1 cellular context compared by ENCODE assay signal in the genomic region with DNA sequence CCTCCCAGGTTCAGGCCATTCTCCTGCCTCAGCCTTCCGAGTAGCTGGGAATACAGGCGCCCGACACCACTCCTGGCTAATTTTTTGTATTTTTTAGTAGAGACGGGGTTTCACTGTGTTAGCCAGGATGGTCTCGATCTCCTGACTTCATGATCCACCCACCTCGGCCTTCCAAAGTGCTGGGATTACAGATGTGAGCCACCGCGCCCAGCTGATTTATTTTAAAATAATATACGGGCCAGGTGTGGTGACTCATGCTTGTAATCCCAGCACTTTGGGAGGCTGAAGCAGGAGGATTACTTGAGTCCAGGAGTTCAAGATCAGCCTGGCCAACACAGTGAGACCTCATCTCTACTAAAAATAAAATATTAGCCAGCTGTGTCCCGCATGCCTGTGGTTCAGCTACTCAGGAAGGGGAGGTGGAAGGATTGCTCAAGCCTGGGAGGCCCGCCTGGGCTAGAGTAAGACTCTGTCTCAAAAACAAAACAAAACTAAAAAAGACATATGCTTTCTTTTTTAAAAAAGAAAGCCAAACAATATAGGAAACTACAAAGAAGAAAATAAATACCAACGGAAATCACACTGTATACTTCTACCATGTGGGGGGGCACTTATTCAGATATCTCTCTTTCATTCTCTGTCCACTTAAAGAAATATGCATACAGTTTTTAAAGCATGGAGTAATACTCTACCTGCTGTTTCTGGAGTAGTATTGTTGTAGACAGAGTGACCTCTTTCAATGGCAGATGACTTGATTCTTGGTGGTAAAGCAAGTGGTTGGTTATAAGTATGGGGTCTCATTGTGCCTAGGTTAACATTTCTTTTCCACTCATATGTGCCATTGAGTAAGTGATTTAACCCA.
TF ChIP-seq lines count a peak whose summit lies in the region.

No MANE protein-coding gene starts in this region.

TF ChIP-seq in HepG2, 621 proteins besides CTCF, POLR2A, EP300 and RAD21 (continues in another document):
- peak; percentile 78; the same call in 1 of the 2 replicates for TF ChIP-seq MTF1 (CRISPR knock-in tag; IDR thresholded peaks at IDR 0.05)
- TF ChIP-seq HMG20B (CRISPR knock-in tag; conservative IDR thresholded peaks at IDR 0.05): no peak; the same call in none of the 2 replicates
- TF ChIP-seq ZC3H13 (CRISPR knock-in tag; IDR thresholded peaks at IDR 0.05): no peak
- TF ChIP-seq ATF7-NPFF (CRISPR knock-in tag; IDR thresholded peaks at IDR 0.05; ENCODE audit: low read depth): no peak
- no peak for TF ChIP-seq ZNF703 (CRISPR knock-in tag; IDR thresholded peaks at IDR 0.05; ENCODE audit: borderline replicate concordance)
- TF ChIP-seq U2AF1 (optimal IDR thresholded peaks at IDR 0.05; ENCODE audit: low read depth, low read length): no peak
- TF ChIP-seq MZF1 (CRISPR knock-in tag; IDR thresholded peaks at IDR 0.05; ENCODE audit: borderline replicate concordance): no peak
- TF ChIP-seq, protein P1, sequence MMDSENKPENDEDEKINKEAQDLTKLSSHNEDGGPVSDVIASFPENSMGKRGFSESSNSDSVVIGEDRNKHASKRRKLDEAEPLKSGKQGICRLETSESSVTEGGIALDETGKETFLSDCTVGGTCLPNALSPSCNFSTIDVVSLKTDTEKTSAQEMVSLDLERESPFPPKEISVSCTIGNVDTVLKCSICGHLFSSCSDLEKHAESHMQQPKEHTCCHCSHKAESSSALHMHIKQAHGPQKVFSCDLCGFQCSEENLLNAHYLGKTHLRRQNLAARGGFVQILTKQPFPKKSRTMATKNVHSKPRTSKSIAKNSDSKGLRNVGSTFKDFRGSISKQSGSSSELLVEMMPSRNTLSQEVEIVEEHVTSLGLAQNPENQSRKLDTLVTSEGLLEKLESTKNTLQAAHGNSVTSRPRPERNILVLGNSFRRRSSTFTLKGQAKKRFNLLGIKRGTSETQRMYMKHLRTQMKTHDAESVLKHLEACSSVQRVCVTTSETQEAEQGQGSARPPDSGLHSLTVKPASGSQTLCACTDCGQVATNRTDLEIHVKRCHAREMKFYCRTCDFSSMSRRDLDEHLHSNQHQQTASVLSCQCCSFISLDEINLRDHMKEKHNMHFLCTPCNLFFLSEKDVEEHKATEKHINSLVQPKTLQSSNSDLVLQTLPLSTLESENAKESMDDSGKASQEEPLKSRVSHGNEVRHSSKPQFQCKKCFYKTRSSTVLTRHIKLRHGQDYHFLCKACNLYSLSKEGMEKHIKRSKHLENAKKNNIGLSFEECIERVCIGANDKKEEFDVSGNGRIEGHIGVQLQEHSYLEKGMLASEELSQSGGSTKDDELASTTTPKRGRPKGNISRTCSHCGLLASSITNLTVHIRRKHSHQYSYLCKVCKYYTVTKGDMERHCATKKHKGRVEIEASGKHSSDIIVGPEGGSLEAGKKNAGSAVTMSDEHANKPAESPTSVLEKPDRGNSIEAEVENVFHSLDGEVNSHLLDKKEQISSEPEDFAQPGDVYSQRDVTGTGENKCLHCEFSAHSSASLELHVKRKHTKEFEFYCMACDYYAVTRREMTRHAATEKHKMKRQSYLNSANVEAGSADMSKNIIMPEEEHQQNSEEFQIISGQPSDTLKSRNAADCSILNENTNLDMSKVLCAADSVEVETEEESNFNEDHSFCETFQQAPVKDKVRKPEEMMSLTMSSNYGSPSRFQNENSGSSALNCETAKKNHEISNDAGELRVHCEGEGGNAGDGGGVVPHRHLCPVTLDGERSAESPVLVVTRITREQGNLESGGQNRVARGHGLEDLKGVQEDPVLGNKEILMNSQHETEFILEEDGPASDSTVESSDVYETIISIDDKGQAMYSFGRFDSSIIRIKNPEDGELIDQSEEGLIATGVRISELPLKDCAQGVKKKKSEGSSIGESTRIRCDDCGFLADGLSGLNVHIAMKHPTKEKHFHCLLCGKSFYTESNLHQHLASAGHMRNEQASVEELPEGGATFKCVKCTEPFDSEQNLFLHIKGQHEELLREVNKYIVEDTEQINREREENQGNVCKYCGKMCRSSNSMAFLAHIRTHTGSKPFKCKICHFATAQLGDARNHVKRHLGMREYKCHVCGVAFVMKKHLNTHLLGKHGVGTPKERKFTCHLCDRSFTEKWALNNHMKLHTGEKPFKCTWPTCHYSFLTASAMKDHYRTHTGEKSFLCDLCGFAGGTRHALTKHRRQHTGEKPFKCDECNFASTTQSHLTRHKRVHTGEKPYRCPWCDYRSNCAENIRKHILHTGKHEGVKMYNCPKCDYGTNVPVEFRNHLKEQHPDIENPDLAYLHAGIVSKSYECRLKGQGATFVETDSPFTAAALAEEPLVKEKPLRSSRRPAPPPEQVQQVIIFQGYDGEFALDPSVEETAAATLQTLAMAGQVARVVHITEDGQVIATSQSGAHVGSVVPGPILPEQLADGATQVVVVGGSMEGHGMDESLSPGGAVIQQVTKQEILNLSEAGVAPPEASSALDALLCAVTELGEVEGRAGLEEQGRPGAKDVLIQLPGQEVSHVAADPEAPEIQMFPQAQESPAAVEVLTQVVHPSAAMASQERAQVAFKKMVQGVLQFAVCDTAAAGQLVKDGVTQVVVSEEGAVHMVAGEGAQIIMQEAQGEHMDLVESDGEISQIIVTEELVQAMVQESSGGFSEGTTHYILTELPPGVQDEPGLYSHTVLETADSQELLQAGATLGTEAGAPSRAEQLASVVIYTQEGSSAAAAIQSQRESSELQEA (CRISPR knock-in tag; IDR thresholded peaks at IDR 0.05; ENCODE audit: not compliant biosample characterization): no peak
- TF ChIP-seq, protein P2, sequence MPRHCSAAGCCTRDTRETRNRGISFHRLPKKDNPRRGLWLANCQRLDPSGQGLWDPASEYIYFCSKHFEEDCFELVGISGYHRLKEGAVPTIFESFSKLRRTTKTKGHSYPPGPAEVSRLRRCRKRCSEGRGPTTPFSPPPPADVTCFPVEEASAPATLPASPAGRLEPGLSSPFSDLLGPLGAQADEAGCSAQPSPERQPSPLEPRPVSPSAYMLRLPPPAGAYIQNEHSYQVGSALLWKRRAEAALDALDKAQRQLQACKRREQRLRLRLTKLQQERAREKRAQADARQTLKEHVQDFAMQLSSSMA (CRISPR knock-in tag; IDR thresholded peaks at IDR 0.05): no peak
- TF ChIP-seq NRL (CRISPR knock-in tag; IDR thresholded peaks at IDR 0.05; ENCODE audit: borderline replicate concordance): no peak
- TF ChIP-seq PRMT3 (CRISPR knock-in tag; IDR thresholded peaks at IDR 0.05; ENCODE audit: borderline replicate concordance, low read depth): no peak
- TF ChIP-seq BCL6 (CRISPR knock-in tag; IDR thresholded peaks at IDR 0.05): no peak; the same call in 1 of the 2 replicates
- TF ChIP-seq, protein P3, sequence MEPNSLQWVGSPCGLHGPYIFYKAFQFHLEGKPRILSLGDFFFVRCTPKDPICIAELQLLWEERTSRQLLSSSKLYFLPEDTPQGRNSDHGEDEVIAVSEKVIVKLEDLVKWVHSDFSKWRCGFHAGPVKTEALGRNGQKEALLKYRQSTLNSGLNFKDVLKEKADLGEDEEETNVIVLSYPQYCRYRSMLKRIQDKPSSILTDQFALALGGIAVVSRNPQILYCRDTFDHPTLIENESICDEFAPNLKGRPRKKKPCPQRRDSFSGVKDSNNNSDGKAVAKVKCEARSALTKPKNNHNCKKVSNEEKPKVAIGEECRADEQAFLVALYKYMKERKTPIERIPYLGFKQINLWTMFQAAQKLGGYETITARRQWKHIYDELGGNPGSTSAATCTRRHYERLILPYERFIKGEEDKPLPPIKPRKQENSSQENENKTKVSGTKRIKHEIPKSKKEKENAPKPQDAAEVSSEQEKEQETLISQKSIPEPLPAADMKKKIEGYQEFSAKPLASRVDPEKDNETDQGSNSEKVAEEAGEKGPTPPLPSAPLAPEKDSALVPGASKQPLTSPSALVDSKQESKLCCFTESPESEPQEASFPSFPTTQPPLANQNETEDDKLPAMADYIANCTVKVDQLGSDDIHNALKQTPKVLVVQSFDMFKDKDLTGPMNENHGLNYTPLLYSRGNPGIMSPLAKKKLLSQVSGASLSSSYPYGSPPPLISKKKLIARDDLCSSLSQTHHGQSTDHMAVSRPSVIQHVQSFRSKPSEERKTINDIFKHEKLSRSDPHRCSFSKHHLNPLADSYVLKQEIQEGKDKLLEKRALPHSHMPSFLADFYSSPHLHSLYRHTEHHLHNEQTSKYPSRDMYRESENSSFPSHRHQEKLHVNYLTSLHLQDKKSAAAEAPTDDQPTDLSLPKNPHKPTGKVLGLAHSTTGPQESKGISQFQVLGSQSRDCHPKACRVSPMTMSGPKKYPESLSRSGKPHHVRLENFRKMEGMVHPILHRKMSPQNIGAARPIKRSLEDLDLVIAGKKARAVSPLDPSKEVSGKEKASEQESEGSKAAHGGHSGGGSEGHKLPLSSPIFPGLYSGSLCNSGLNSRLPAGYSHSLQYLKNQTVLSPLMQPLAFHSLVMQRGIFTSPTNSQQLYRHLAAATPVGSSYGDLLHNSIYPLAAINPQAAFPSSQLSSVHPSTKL (CRISPR knock-in tag; IDR thresholded peaks at IDR 0.05): peak; percentile 74
- no peak; the same call in 1 of the 2 replicates for TF ChIP-seq NFATC3 (CRISPR knock-in tag; IDR thresholded peaks at IDR 0.05)
- no peak for TF ChIP-seq DNMT3B (CRISPR knock-in tag; conservative IDR thresholded peaks at IDR 0.05)
- TF ChIP-seq ZNF709 (CRISPR knock-in tag; IDR thresholded peaks at IDR 0.05): no peak
- TF ChIP-seq ZKSCAN8 (CRISPR knock-in tag; IDR thresholded peaks at IDR 0.05; ENCODE audit: borderline replicate concordance): peak; percentile 91
- TF ChIP-seq ZNF333 (CRISPR knock-in tag; IDR thresholded peaks at IDR 0.05; ENCODE audit: borderline replicate concordance): 0 out of 2 replicates have a peak, but pooled peaks have one; percentile 25
- TF ChIP-seq ZNF549 (CRISPR knock-in tag; IDR thresholded peaks at IDR 0.05): peak; percentile 82; the same call in 1 of the 2 replicates
- peak; percentile 42; the same call in 1 of the 2 replicates for TF ChIP-seq SOX5 (CRISPR knock-in tag; IDR thresholded peaks at IDR 0.05; ENCODE audit: borderline replicate concordance)
- peak; percentile 61; the same call in 1 of the 2 replicates for TF ChIP-seq NFKBIZ (CRISPR knock-in tag; IDR thresholded peaks at IDR 0.05)
- 0 out of 2 replicates have a peak, but pooled peaks have one; percentile 23 for TF ChIP-seq ZNF629 (CRISPR knock-in tag; conservative IDR thresholded peaks at IDR 0.05)
- no peak for TF ChIP-seq SRF (IDR thresholded peaks at IDR 0.05; ENCODE audit: low read depth, low read length)
- TF ChIP-seq TBX2 (CRISPR knock-in tag; IDR thresholded peaks at IDR 0.05; ENCODE audit: borderline replicate concordance): no peak
- no peak for TF ChIP-seq ZNF235 (CRISPR knock-in tag; IDR thresholded peaks at IDR 0.05; ENCODE audit: borderline replicate concordance)
- no peak for TF ChIP-seq SUZ12 (IDR thresholded peaks at IDR 0.05; ENCODE audit: low read depth, low read length)
- no peak for TF ChIP-seq JUNB (CRISPR knock-in tag; IDR thresholded peaks at IDR 0.05; ENCODE audit: borderline replicate concordance)
- TF ChIP-seq PHF21A (CRISPR knock-in tag; IDR thresholded peaks at IDR 0.05): peak; percentile 82
- peak; percentile 79; the same call in 1 of the 2 replicates for TF ChIP-seq ZNF501 (CRISPR knock-in tag; IDR thresholded peaks at IDR 0.05)
- TF ChIP-seq POLR2AphosphoS2 (IDR thresholded peaks at IDR 0.05; ENCODE audit: low read depth, low read length): no peak
- no peak for TF ChIP-seq ZNF775 (CRISPR knock-in tag; IDR thresholded peaks at IDR 0.05; ENCODE audit: borderline replicate concordance)
- TF ChIP-seq ZNF367 (CRISPR knock-in tag; IDR thresholded peaks at IDR 0.05; ENCODE audit: borderline replicate concordance): 0 out of 2 replicates have a peak, but pooled peaks have one; percentile 55
- TF ChIP-seq MAFF (IDR thresholded peaks at IDR 0.05; ENCODE audit: low read depth, low read length): no peak
- no peak for TF ChIP-seq TCF12 (IDR thresholded peaks at IDR 0.05)
- 0 out of 2 replicates have a peak, but pooled peaks have one; percentile 59 for TF ChIP-seq TCF12 (CRISPR knock-in tag; IDR thresholded peaks at IDR 0.05)
- TF ChIP-seq KLF16 (CRISPR knock-in tag; IDR thresholded peaks at IDR 0.05): no peak
- TF ChIP-seq ESRRA (CRISPR knock-in tag; IDR thresholded peaks at IDR 0.05; ENCODE audit: low read depth): peak; percentile 65; the same call in 1 of the 2 replicates
- TF ChIP-seq ZNF570 (CRISPR knock-in tag; IDR thresholded peaks at IDR 0.05; ENCODE audit: borderline replicate concordance): no peak
- no peak; the same call in 1 of the 2 replicates for TF ChIP-seq ZNF816 (CRISPR knock-in tag; IDR thresholded peaks at IDR 0.05; ENCODE audit: borderline replicate concordance)
- TF ChIP-seq SYNCRIP (IDR thresholded peaks at IDR 0.05; ENCODE audit: insufficient read depth, low read depth, low read length): no peak
- TF ChIP-seq, protein P4, sequence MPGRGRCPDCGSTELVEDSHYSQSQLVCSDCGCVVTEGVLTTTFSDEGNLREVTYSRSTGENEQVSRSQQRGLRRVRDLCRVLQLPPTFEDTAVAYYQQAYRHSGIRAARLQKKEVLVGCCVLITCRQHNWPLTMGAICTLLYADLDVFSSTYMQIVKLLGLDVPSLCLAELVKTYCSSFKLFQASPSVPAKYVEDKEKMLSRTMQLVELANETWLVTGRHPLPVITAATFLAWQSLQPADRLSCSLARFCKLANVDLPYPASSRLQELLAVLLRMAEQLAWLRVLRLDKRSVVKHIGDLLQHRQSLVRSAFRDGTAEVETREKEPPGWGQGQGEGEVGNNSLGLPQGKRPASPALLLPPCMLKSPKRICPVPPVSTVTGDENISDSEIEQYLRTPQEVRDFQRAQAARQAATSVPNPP (CRISPR knock-in tag; IDR thresholded peaks at IDR 0.05): no peak
- TF ChIP-seq ZNF460 (CRISPR knock-in tag; IDR thresholded peaks at IDR 0.05; ENCODE audit: borderline replicate concordance): no peak; the same call in 1 of the 2 replicates
- peak; percentile 67; the same call in 1 of the 2 replicates for TF ChIP-seq ETV5 (CRISPR knock-in tag; IDR thresholded peaks at IDR 0.05; ENCODE audit: borderline replicate concordance)
- TF ChIP-seq, protein P5, sequence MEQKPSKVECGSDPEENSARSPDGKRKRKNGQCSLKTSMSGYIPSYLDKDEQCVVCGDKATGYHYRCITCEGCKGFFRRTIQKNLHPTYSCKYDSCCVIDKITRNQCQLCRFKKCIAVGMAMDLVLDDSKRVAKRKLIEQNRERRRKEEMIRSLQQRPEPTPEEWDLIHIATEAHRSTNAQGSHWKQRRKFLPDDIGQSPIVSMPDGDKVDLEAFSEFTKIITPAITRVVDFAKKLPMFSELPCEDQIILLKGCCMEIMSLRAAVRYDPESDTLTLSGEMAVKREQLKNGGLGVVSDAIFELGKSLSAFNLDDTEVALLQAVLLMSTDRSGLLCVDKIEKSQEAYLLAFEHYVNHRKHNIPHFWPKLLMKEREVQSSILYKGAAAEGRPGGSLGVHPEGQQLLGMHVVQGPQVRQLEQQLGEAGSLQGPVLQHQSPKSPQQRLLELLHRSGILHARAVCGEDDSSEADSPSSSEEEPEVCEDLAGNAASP (CRISPR knock-in tag; IDR thresholded peaks at IDR 0.05; ENCODE audit: borderline replicate concordance): peak; percentile 42; the same call in 1 of the 2 replicates
- TF ChIP-seq, protein P6, sequence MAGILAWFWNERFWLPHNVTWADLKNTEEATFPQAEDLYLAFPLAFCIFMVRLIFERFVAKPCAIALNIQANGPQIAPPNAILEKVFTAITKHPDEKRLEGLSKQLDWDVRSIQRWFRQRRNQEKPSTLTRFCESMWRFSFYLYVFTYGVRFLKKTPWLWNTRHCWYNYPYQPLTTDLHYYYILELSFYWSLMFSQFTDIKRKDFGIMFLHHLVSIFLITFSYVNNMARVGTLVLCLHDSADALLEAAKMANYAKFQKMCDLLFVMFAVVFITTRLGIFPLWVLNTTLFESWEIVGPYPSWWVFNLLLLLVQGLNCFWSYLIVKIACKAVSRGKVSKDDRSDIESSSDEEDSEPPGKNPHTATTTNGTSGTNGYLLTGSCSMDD (CRISPR knock-in tag; IDR thresholded peaks at IDR 0.05): no peak
- TF ChIP-seq FOXP1 (IDR thresholded peaks at IDR 0.05): no peak
- peak; percentile 38 for TF ChIP-seq FOXP1 (CRISPR knock-in tag; IDR thresholded peaks at IDR 0.05)
